33 cellular contexts compared by ENCODE assay signal in genomic region chr9:132931178-132931735, GRCh38. TPM values are rescaled to one million over a fixed set of nuclear protein-coding genes. Genes with fewer than 3 reads are reported as not detected.
"Had no signal": no experiment of that assay in that cellular context is flagged by ENCODE, and none has a peak within 500 bp of the region (broad histone marks: within the 10 kb centered on the region; RNA-seq: fewer than 3 reads in every experiment).

No MANE protein-coding gene starts in this region.

- H3K36me3 ChIP-seq: uterus had no signal

- H3K4me1 ChIP-seq: gastrocnemius medialis, pancreas, prostate gland, uterus had no signal

- H3K27ac Mint-ChIP-seq: activated B cell treated with CpG ODN at 0.5 μM for 24 hours; activated CD8-positive, alpha-beta T cell treated with anti-CD3 and anti-CD28 coated beads for 36 hours; activated naive CD8-positive, alpha-beta T cell; activated T-helper 2 cell treated with anti-CD3 and anti-CD28 coated beads, Interferon-gamma antibody, Interleukin-2, Interleukin-4, amounts not matched to agents 10 μg/mL and 5 μg/mL and 100 μg/mL, durations not matched to agents 14 hours and 24 hours and 36 hours; endodermal cell; stimulated activated memory B cell treated with anti-CD40 and anti-IgM and Interleukin-4, amounts not matched to agents 10 μg/mL and 1 μg/mL and 100 μg/mL, for 72 hours; stimulated activated naive CD8-positive, alpha-beta T cell treated with anti-CD3 and anti-CD28 coated beads, Interleukin-15, amount 100 ng/mL, for 72 hours; T-cell; T-helper 2 cell treated with Interferon-gamma antibody and Interleukin-4, amounts not matched to agents 5 μg/mL and 100 μg/mL, for 36 hours; type B pancreatic cell had no signal

- ATAC-seq: activated CD8-positive, alpha-beta T cell treated with anti-CD3 and anti-CD28 coated beads for 36 hours; gastrocnemius medialis; left cardiac atrium; naive thymus-derived CD4-positive, alpha-beta T cell; pancreas; sciatic nerve; stimulated activated memory B cell treated with anti-CD40 and anti-IgM and Interleukin-4, amounts not matched to agents 10 μg/mL and 1 μg/mL and 100 μg/mL, for 72 hours; stimulated activated naive CD8-positive, alpha-beta T cell treated with anti-CD3 and anti-CD28 coated beads, Interleukin-15, amount 100 ng/mL, for 72 hours; T-cell had no signal

- H3K27me3 ChIP-seq: esophagus muscularis mucosa, gastrocnemius medialis, pancreas, uterus had no signal

- H3K4me1 Mint-ChIP-seq: activated B cell treated with CpG ODN at 0.5 μM for 24 hours; endodermal cell; stimulated activated naive CD8-positive, alpha-beta T cell treated with anti-CD3 and anti-CD28 coated beads, Interleukin-15, amount 100 ng/mL, for 72 hours had no signal

- H3K9me3 Mint-ChIP-seq: activated B cell treated with CpG ODN at 0.5 μM for 24 hours; activated CD8-positive, alpha-beta T cell treated with anti-CD3 and anti-CD28 coated beads for 36 hours; activated T-helper 2 cell treated with anti-CD3 and anti-CD28 coated beads, Interferon-gamma antibody, Interleukin-2, Interleukin-4, amounts not matched to agents 10 μg/mL and 5 μg/mL and 100 μg/mL, durations not matched to agents 14 hours and 24 hours and 36 hours; endodermal cell; naive thymus-derived CD4-positive, alpha-beta T cell; stimulated activated memory B cell treated with anti-CD40 and anti-IgM and Interleukin-4, amounts not matched to agents 10 μg/mL and 1 μg/mL and 100 μg/mL, for 72 hours; stimulated activated naive CD8-positive, alpha-beta T cell treated with anti-CD3 and anti-CD28 coated beads, Interleukin-15, amount 100 ng/mL, for 72 hours; T-cell; T-helper 2 cell treated with Interferon-gamma antibody and Interleukin-4, amounts not matched to agents 5 μg/mL and 100 μg/mL, for 36 hours; type B pancreatic cell had no signal

- DNase-seq: activated B cell treated with CpG ODN at 0.5 μM for 24 hours; activated CD4-positive, alpha-beta T cell treated with anti-CD3 and anti-CD28 coated beads, Interleukin-2, amount 50 U/mL, for 1 hour; activated CD8-positive, alpha-beta T cell treated with anti-CD3 and anti-CD28 coated beads for 36 hours; activated T-cell treated with anti-CD3 and anti-CD28 coated beads, Interleukin-2, amount 50 U/mL, for 48 hours; aorta; caudate nucleus; endodermal cell; gastrocnemius medialis; glutamatergic neuron; left cardiac atrium; midbrain; naive thymus-derived CD4-positive, alpha-beta T cell; pancreas; retina; stimulated activated CD4-positive, alpha-beta T cell treated with anti-CD3 and anti-CD28 coated beads, Interleukin-12 subunit alpha, Interleukin-12 subunit beta, amount 100 ng/mL, for 4 hours; stimulated activated CD4-positive, alpha-beta T cell treated with anti-CD3 and anti-CD28 coated beads, Interleukin-4, amount 100 ng/mL, for 4 hours; stimulated activated CD8-positive, alpha-beta memory T cell treated with anti-CD3 and anti-CD28 coated beads, Interleukin-4, amount 100 ng/mL, for 48 hours; stimulated activated naive CD8-positive, alpha-beta T cell treated with anti-CD3 and anti-CD28 coated beads, Interleukin-15, amount 100 ng/mL, for 72 hours; substantia nigra; T-cell; uterus had no signal

- H3K27ac ChIP-seq: esophagus muscularis mucosa, gastrocnemius medialis, pancreas, prostate gland, skin epidermis, uterus had no signal

- H3K27me3 Mint-ChIP-seq: activated B cell treated with CpG ODN at 0.5 μM for 24 hours; activated CD8-positive, alpha-beta T cell treated with anti-CD3 and anti-CD28 coated beads for 36 hours; activated naive CD8-positive, alpha-beta T cell; naive thymus-derived CD4-positive, alpha-beta T cell; stimulated activated memory B cell treated with anti-CD40 and anti-IgM and Interleukin-4, amounts not matched to agents 10 μg/mL and 1 μg/mL and 100 μg/mL, for 72 hours; stimulated activated naive CD8-positive, alpha-beta T cell treated with anti-CD3 and anti-CD28 coated beads, Interleukin-15, amount 100 ng/mL, for 72 hours; T-cell; type B pancreatic cell had no signal

- H3K4me3 Mint-ChIP-seq: activated B cell treated with CpG ODN at 0.5 μM for 24 hours; activated CD8-positive, alpha-beta T cell treated with anti-CD3 and anti-CD28 coated beads for 36 hours; activated naive CD8-positive, alpha-beta T cell; endodermal cell; naive thymus-derived CD4-positive, alpha-beta T cell; stimulated activated memory B cell treated with anti-CD40 and anti-IgM and Interleukin-4, amounts not matched to agents 10 μg/mL and 1 μg/mL and 100 μg/mL, for 72 hours; stimulated activated naive CD8-positive, alpha-beta T cell treated with anti-CD3 and anti-CD28 coated beads, Interleukin-15, amount 100 ng/mL, for 72 hours; T-cell; T-helper 2 cell treated with Interferon-gamma antibody and Interleukin-4, amounts not matched to agents 5 μg/mL and 100 μg/mL, for 36 hours; type B pancreatic cell had no signal

- FAIRE-seq: keratinocyte, pancreas had no signal

- H3K9me3 ChIP-seq: esophagus muscularis mucosa, gastrocnemius medialis, pancreas, prostate gland, uterus had no signal

- H3K4me3 ChIP-seq: esophagus muscularis mucosa, gastrocnemius medialis, pancreas, prostate gland, skin epidermis, uterus had no signal

RNA-seq across cellular contexts. Expression of gene GFI1B, which starts 47.2 kb away (rescaled TPM):
- total RNA-seq: activated CD8-positive, alpha-beta T cell treated with anti-CD3 and anti-CD28 coated beads for 36 hours; activated T-helper 2 cell treated with anti-CD3 and anti-CD28 coated beads, Interferon-gamma antibody, Interleukin-2, Interleukin-4, amounts not matched to agents 10 μg/mL and 5 μg/mL and 100 μg/mL, durations not matched to agents 14 hours and 24 hours and 36 hours; aorta; chondrocyte; gastrocnemius medialis; sciatic nerve had no signal
- polyA plus RNA-seq: aorta; keratinocyte; naive thymus-derived CD4-positive, alpha-beta T cell; neural cell had no signal

RNA-seq across cellular contexts. Expression of gene AK8, which starts 53.2 kb away (rescaled TPM):
- total RNA-seq: activated CD8-positive, alpha-beta T cell treated with anti-CD3 and anti-CD28 coated beads for 36 hours; activated T-helper 2 cell treated with anti-CD3 and anti-CD28 coated beads, Interferon-gamma antibody, Interleukin-2, Interleukin-4, amounts not matched to agents 10 μg/mL and 5 μg/mL and 100 μg/mL, durations not matched to agents 14 hours and 24 hours and 36 hours; gastrocnemius medialis; T-cell had no signal
